In genomic region chr13:97278395-97279078, GRCh38 we compare ENCODE assay signal across 2 cellular contexts.
TF ChIP-seq lines count a peak whose summit lies in the region.

No MANE protein-coding gene starts in this region.

TF ChIP-seq in endothelial cell of umbilical vein, 7 proteins besides CTCF, POLR2A, EP300 and RAD21 (continued from another document):
- no peak for TF ChIP-seq FOS (IDR thresholded peaks at IDR 0.05; ENCODE audit: borderline replicate concordance, insufficient read depth, low read length)
- no peak for TF ChIP-seq MYC (IDR thresholded peaks at IDR 0.05; ENCODE audit: low read depth, low read length)
- TF ChIP-seq POLR2AphosphoS5 (IDR thresholded peaks at IDR 0.05; ENCODE audit: insufficient read depth, low read depth, low read length), result no peak
- no peak for TF ChIP-seq MAX (IDR thresholded peaks at IDR 0.05; ENCODE audit: insufficient read depth, insufficient read length)
- no peak for TF ChIP-seq EZH2 (IDR thresholded peaks at IDR 0.05; ENCODE audit: borderline replicate concordance, low read depth, low read length, severe bottlenecking)

TF ChIP-seq in HepG2, 621 proteins besides CTCF, POLR2A, EP300 and RAD21 (continued from another document):
- TF ChIP-seq ELK4 (CRISPR knock-in tag; IDR thresholded peaks at IDR 0.05; ENCODE audit: borderline replicate concordance) (no peak), IKZF5 (CRISPR knock-in tag; IDR thresholded peaks at IDR 0.05) (no peak), GABPA (IDR thresholded peaks at IDR 0.05; ENCODE audit: low read depth, low read length) (no peak), GABPA (CRISPR knock-in tag; IDR thresholded peaks at IDR 0.05; ENCODE audit: low read depth) (no peak), ZBTB7B (CRISPR knock-in tag; IDR thresholded peaks at IDR 0.05) (no peak), ZNF605 (CRISPR knock-in tag; IDR thresholded peaks at IDR 0.05) (no peak), KLF16 (CRISPR knock-in tag; IDR thresholded peaks at IDR 0.05) (no peak), ZNF230 (CRISPR knock-in tag; IDR thresholded peaks at IDR 0.05) (no peak), MIER2 (CRISPR knock-in tag; IDR thresholded peaks at IDR 0.05) (no peak), MBD4 (IDR thresholded peaks at IDR 0.05; ENCODE audit: borderline replicate concordance, low read length) (no peak), NFKBIZ (CRISPR knock-in tag; IDR thresholded peaks at IDR 0.05) (no peak), UBTF (CRISPR knock-in tag; IDR thresholded peaks at IDR 0.05) (no peak), E2F2 (CRISPR knock-in tag; IDR thresholded peaks at IDR 0.05; ENCODE audit: borderline replicate concordance) (no peak), PAF1 (CRISPR knock-in tag; IDR thresholded peaks at IDR 0.05) (no peak), TAF1 (CRISPR knock-in tag; IDR thresholded peaks at IDR 0.05) (no peak)
